ENCODE assay signal across 11 cellular contexts in genomic region chr11:55873146-55873545, GRCh38. TPM values are rescaled to one million over a fixed set of nuclear protein-coding genes. Genes with fewer than 3 reads are reported as not detected.
"Had no signal": no experiment of that assay in that cellular context is flagged by ENCODE, and none has a peak within 500 bp of the region (broad histone marks: within the 10 kb centered on the region; RNA-seq: fewer than 3 reads in every experiment).

No MANE protein-coding gene starts in this region.

RNA-seq across cellular contexts. Expression of gene TRIM51, which starts 10.0 kb away (rescaled TPM):
- total RNA-seq: activated CD4-positive, alpha-beta T cell treated with anti-CD3 and anti-CD28 coated beads, Interleukin-2, amount 10 ng/mL, durations not matched to agents 24 days and 14 days; activated CD8-positive, alpha-beta memory T cell treated with anti-CD3 and anti-CD28 coated beads for 36 hours; activated CD8-positive, alpha-beta T cell treated with anti-CD3 and anti-CD28 coated beads for 36 hours; activated naive CD8-positive, alpha-beta T cell treated with anti-CD3 and anti-CD28 coated beads for 36 hours; activated T-cell treated with anti-CD3 and anti-CD28 coated beads, Interleukin-2, amount 50 U/mL, for 72 hours; activated T-helper 17 cell treated with anti-CD3 and anti-CD28 coated beads, Interleukin-2, amount 50 U/mL, for 72 hours; aorta; cerebellum; PC-3; Peyer's patch; Right ventricle myocardium inferior had no signal
- polyA plus RNA-seq: aorta had no signal

RNA-seq across cellular contexts. Expression of gene OR5D16, which starts 34.6 kb away (rescaled TPM):
- total RNA-seq: activated CD4-positive, alpha-beta T cell treated with anti-CD3 and anti-CD28 coated beads, Interleukin-2, amount 10 ng/mL, durations not matched to agents 24 days and 14 days; activated CD8-positive, alpha-beta memory T cell treated with anti-CD3 and anti-CD28 coated beads for 36 hours; activated CD8-positive, alpha-beta T cell treated with anti-CD3 and anti-CD28 coated beads for 36 hours; activated naive CD8-positive, alpha-beta T cell treated with anti-CD3 and anti-CD28 coated beads for 36 hours; activated T-cell treated with anti-CD3 and anti-CD28 coated beads, Interleukin-2, amount 50 U/mL, for 72 hours; activated T-helper 17 cell treated with anti-CD3 and anti-CD28 coated beads, Interleukin-2, amount 50 U/mL, for 72 hours; aorta; cerebellum; PC-3; Peyer's patch; Right ventricle myocardium inferior had no signal
- polyA plus RNA-seq: aorta had no signal

RNA-seq across cellular contexts. Expression of gene OR5W2, which starts 41.2 kb away (rescaled TPM):
- total RNA-seq: activated CD4-positive, alpha-beta T cell treated with anti-CD3 and anti-CD28 coated beads, Interleukin-2, amount 10 ng/mL, durations not matched to agents 24 days and 14 days; activated CD8-positive, alpha-beta memory T cell treated with anti-CD3 and anti-CD28 coated beads for 36 hours; activated CD8-positive, alpha-beta T cell treated with anti-CD3 and anti-CD28 coated beads for 36 hours; activated naive CD8-positive, alpha-beta T cell treated with anti-CD3 and anti-CD28 coated beads for 36 hours; activated T-cell treated with anti-CD3 and anti-CD28 coated beads, Interleukin-2, amount 50 U/mL, for 72 hours; activated T-helper 17 cell treated with anti-CD3 and anti-CD28 coated beads, Interleukin-2, amount 50 U/mL, for 72 hours; aorta; cerebellum; PC-3; Peyer's patch; Right ventricle myocardium inferior had no signal
- polyA plus RNA-seq: aorta had no signal

RNA-seq across cellular contexts. Expression of gene OR5L2, which starts 46.1 kb away (rescaled TPM):
- total RNA-seq: activated CD4-positive, alpha-beta T cell treated with anti-CD3 and anti-CD28 coated beads, Interleukin-2, amount 10 ng/mL, durations not matched to agents 24 days and 14 days; activated CD8-positive, alpha-beta memory T cell treated with anti-CD3 and anti-CD28 coated beads for 36 hours; activated CD8-positive, alpha-beta T cell treated with anti-CD3 and anti-CD28 coated beads for 36 hours; activated naive CD8-positive, alpha-beta T cell treated with anti-CD3 and anti-CD28 coated beads for 36 hours; activated T-cell treated with anti-CD3 and anti-CD28 coated beads, Interleukin-2, amount 50 U/mL, for 72 hours; activated T-helper 17 cell treated with anti-CD3 and anti-CD28 coated beads, Interleukin-2, amount 50 U/mL, for 72 hours; aorta; cerebellum; PC-3; Peyer's patch; Right ventricle myocardium inferior had no signal
- polyA plus RNA-seq: aorta had no signal

RNA-seq across cellular contexts. Expression of gene OR5D18, which starts 53.7 kb away (rescaled TPM):
- total RNA-seq: activated CD4-positive, alpha-beta T cell treated with anti-CD3 and anti-CD28 coated beads, Interleukin-2, amount 10 ng/mL, durations not matched to agents 24 days and 14 days; activated CD8-positive, alpha-beta memory T cell treated with anti-CD3 and anti-CD28 coated beads for 36 hours; activated CD8-positive, alpha-beta T cell treated with anti-CD3 and anti-CD28 coated beads for 36 hours; activated naive CD8-positive, alpha-beta T cell treated with anti-CD3 and anti-CD28 coated beads for 36 hours; activated T-cell treated with anti-CD3 and anti-CD28 coated beads, Interleukin-2, amount 50 U/mL, for 72 hours; activated T-helper 17 cell treated with anti-CD3 and anti-CD28 coated beads, Interleukin-2, amount 50 U/mL, for 72 hours; aorta; cerebellum; PC-3; Peyer's patch; Right ventricle myocardium inferior had no signal
- polyA plus RNA-seq: aorta had no signal
